1 cellular context compared by ENCODE assay signal in genomic region chr17:69414408-69415274, GRCh38.
TF ChIP-seq lines count a peak whose summit lies in the region.

Gene MAP2K6, plus strand, starts transcription at chr17:69414697. Its CDS starts 288 bp downstream, at chr17:69414985.

TF ChIP-seq in HEK293, 187 proteins besides CTCF, POLR2A, EP300 and RAD21 (continued from another document):
- TF ChIP-seq ZBTB44 (tag by site-specific recombination; IDR thresholded peaks at IDR 0.05): peak; percentile 97
- no peak for TF ChIP-seq ZNF747 (tag by site-specific recombination; IDR thresholded peaks at IDR 0.05)
- peak; percentile 77; the same call in 1 of the 2 replicates for TF ChIP-seq ZBTB17 (tag by site-specific recombination; IDR thresholded peaks at IDR 0.05)
